In the genomic region with DNA sequence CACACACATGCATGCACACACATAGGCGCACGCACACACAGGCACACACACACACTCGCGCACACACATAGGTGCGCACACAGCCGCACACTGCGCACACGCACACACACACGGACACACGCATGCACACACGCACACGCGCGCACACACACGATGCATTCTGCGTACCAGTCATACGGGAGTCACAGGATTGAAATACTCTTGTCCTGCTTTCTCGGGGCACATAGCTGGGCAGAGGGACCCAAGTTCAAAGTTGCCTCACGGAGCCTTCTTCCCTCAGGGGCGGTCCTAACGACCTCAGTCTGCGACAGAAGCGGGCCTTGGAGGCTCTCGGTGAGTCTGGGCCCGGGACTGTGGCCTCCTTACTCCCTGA, we compare ENCODE assay signal across 11 cellular contexts. TPM values are rescaled to one million over a fixed set of nuclear protein-coding genes. Genes with fewer than 3 reads are reported as not detected.
DNase-seq lines count a peak whose midpoint lies in the region; ATAC-seq and TF ChIP-seq lines count a peak whose summit lies in the region.
"Had no signal": no experiment of that assay in that cellular context is flagged by ENCODE, and none has a peak within 500 bp of the region (broad histone marks: within the 10 kb centered on the region; RNA-seq: fewer than 3 reads in every experiment).

No MANE protein-coding gene starts in this region.

- no peaks in the 10 kb centered on the region for H3K36me3 Mint-ChIP-seq in activated CD4-positive, alpha-beta T cell treated with anti-CD3 and anti-CD28 coated beads for 36 hours (ENCODE audit: low read depth)
- no peaks in the 10 kb centered on the region for H3K36me3 Mint-ChIP-seq in stimulated activated memory B cell treated with anti-CD40 and anti-IgM and Interleukin-4, amounts not matched to agents 10 μg/mL and 1 μg/mL and 100 μg/mL, for 72 hours

- no peak overlapping the region for H3K4me2 ChIP-seq in mammary epithelial cell (ENCODE audit: insufficient read depth, low read depth, low read length)
- H3K4me2 ChIP-seq: A549 had no signal

- in situ Hi-C loops in mammary epithelial cell (cut with MboI; ENCODE audit: low sequenced_read_pairs in 2 of 2): no loop called here

- no peaks in the 10 kb centered on the region for H3K79me2 ChIP-seq in mammary epithelial cell (ENCODE audit: insufficient read depth, low read length)

- H2AFZ ChIP-seq in mammary epithelial cell (ENCODE audit: low read depth, low read length): peak overlapping the region; percentile 8

- POLR2A ChIA-PET in activated CD4-positive, alpha-beta T cell treated with anti-CD3 and anti-CD28 coated beads for 36 hours (lab: Charles Lee): no interaction called here

- ATAC-seq in activated CD4-positive, alpha-beta T cell treated with anti-CD3 and anti-CD28 coated beads for 36 hours: no peak
- ATAC-seq in stimulated activated memory B cell treated with anti-CD40 and anti-IgM and Interleukin-4, amounts not matched to agents 10 μg/mL and 1 μg/mL and 100 μg/mL, for 72 hours: no peak
- no peak for ATAC-seq in GM21423 (IDR thresholded peaks at IDR 0.05; ENCODE audit: unreplicated experiment)
- ATAC-seq in HG03159 (IDR thresholded peaks at IDR 0.05; ENCODE audit: unreplicated experiment): no peak

- intact Hi-C loops in activated CD4-positive, alpha-beta T cell treated with anti-CD3 and anti-CD28 coated beads for 36 hours (cut with DNase I, micrococcal nuclease): no loop called here
- intact Hi-C loops in mammary epithelial cell (cut with micrococcal nuclease): no loop called here

- no peak overlapping the region for H3K9ac ChIP-seq in mammary epithelial cell (ENCODE audit: insufficient read depth, low read length)

- no peaks in the 10 kb centered on the region for H3K9me3 ChIP-seq in mammary epithelial cell (replicated peaks; ENCODE audit: insufficient read depth, low read length)
- H3K9me3 ChIP-seq: A549, uterus had no signal

- H3K4me3 Mint-ChIP-seq in activated CD4-positive, alpha-beta T cell treated with anti-CD3 and anti-CD28 coated beads for 36 hours: peak overlapping the region; percentile 28
- H3K4me3 Mint-ChIP-seq in stimulated activated memory B cell treated with anti-CD40 and anti-IgM and Interleukin-4, amounts not matched to agents 10 μg/mL and 1 μg/mL and 100 μg/mL, for 72 hours: peak overlapping the region; percentile 70

- DNase-seq in activated CD4-positive, alpha-beta T cell treated with anti-CD3 and anti-CD28 coated beads for 36 hours: no peak
- DNase-seq in activated CD4-positive, alpha-beta T cell treated with anti-CD3 and anti-CD28 coated beads for 48 hours: no peak
- no peak for DNase-seq in mammary epithelial cell
- DNase-seq in kidney epithelial cell (ENCODE audit: low read depth): no peak
- DNase-seq in SW480 (ENCODE audit: low spot score): no peak
- DNase-seq: kidney glomerular epithelial cell had no signal

- no peaks in the 10 kb centered on the region for H3K9me3 Mint-ChIP-seq in activated CD4-positive, alpha-beta T cell treated with anti-CD3 and anti-CD28 coated beads for 36 hours (ENCODE audit: low read depth)
- no peaks in the 10 kb centered on the region for H3K9me3 Mint-ChIP-seq in stimulated activated memory B cell treated with anti-CD40 and anti-IgM and Interleukin-4, amounts not matched to agents 10 μg/mL and 1 μg/mL and 100 μg/mL, for 72 hours

- H4K20me1 ChIP-seq in mammary epithelial cell (ENCODE audit: insufficient read depth, low read length): no peaks in the 10 kb centered on the region

- no peak overlapping the region for H3K4me3 ChIP-seq in mammary epithelial cell (replicated peaks in 1 of 3; ENCODE audit: insufficient read depth in 1 of 3, low read depth in 2 of 3, low read length in 3 of 3)
- H3K4me3 ChIP-seq in kidney epithelial cell (ENCODE audit: low read depth, low read length): peak overlapping the region; percentile 40
- H3K4me3 ChIP-seq: A549 had no signal

- H3K4me1 Mint-ChIP-seq in activated CD4-positive, alpha-beta T cell treated with anti-CD3 and anti-CD28 coated beads for 36 hours: peaks cover 2% of the 10 kb centered on the region
- H3K4me1 Mint-ChIP-seq in stimulated activated memory B cell treated with anti-CD40 and anti-IgM and Interleukin-4, amounts not matched to agents 10 μg/mL and 1 μg/mL and 100 μg/mL, for 72 hours: peaks cover 9% of the 10 kb centered on the region

- H3K36me3 ChIP-seq in mammary epithelial cell (ENCODE audit: insufficient read depth, low read length) (no peaks in the 10 kb centered on the region), kidney epithelial cell (ENCODE audit: control insufficient read depth, insufficient read depth, low read length) (no peaks in the 10 kb centered on the region)
- H3K36me3 ChIP-seq: uterus had no signal

- BruUV-seq in mammary epithelial cell (replicated peaks; lab: Mats Ljungman, UMichigan): no TSS peak

- peaks cover 18% of the 10 kb centered on the region for H3K27me3 ChIP-seq in mammary epithelial cell (ENCODE audit: insufficient read depth, low read length)
- peaks cover 53% of the 10 kb centered on the region for H3K27me3 ChIP-seq in kidney epithelial cell (ENCODE audit: control insufficient read depth, insufficient read depth, low read length)

- no peak overlapping the region for H3K27ac ChIP-seq in mammary epithelial cell (ENCODE audit: insufficient read depth, low read depth, low read length)
- H3K27ac ChIP-seq: A549, uterus had no signal

- WGBS in mammary epithelial cell (ENCODE audit: low coverage, missing lambda C conversion rate): 80% methylated on average over 25 of the region's 25 CpGs

- dilution Hi-C loops in mammary epithelial cell (cut with HindIII; ENCODE audit: low sequenced_read_pairs): no loop called here

- CTCF ChIA-PET in activated CD4-positive, alpha-beta T cell treated with anti-CD3 and anti-CD28 coated beads for 36 hours (lab: Charles Lee): interaction anchor here (0.6 to 1.2 kb wide), 2 partner anchors 388 to 390 kb away, joined by 3 to 4 read pairs; no protein-coding TSS in a partner anchor
- CTCF ChIA-PET in mammary epithelial cell (lab: Charles Lee; ENCODE audit: low non-redundant PET): no interaction called here

- H3K27me3 Mint-ChIP-seq in activated CD4-positive, alpha-beta T cell treated with anti-CD3 and anti-CD28 coated beads for 36 hours: peaks cover 41% of the 10 kb centered on the region
- peaks cover 71% of the 10 kb centered on the region for H3K27me3 Mint-ChIP-seq in stimulated activated memory B cell treated with anti-CD40 and anti-IgM and Interleukin-4, amounts not matched to agents 10 μg/mL and 1 μg/mL and 100 μg/mL, for 72 hours

- H3K4me1 ChIP-seq in mammary epithelial cell (ENCODE audit: insufficient read depth, low read length): no peaks in the 10 kb centered on the region

- TF ChIP-seq CTCF in mammary epithelial cell (conservative IDR thresholded peaks at IDR 0.05 in 1 of 2, IDR thresholded peaks at IDR 0.05 in 1 of 2; ENCODE audit: extremely low read depth in 1 of 2, insufficient read depth in 1 of 2, low read depth in 1 of 2, low read length in 2 of 2): no peak
- no peak for TF ChIP-seq CTCF in kidney epithelial cell (IDR thresholded peaks at IDR 0.05; ENCODE audit: insufficient read depth, low read length, poor library complexity, severe bottlenecking)

- no peak overlapping the region for H3K27ac Mint-ChIP-seq in activated CD4-positive, alpha-beta T cell treated with anti-CD3 and anti-CD28 coated beads for 36 hours
- no peak overlapping the region for H3K27ac Mint-ChIP-seq in stimulated activated memory B cell treated with anti-CD40 and anti-IgM and Interleukin-4, amounts not matched to agents 10 μg/mL and 1 μg/mL and 100 μg/mL, for 72 hours

RNA-seq across cellular contexts. Expression of a gene that starts 56.0 kb away (rescaled TPM):
- total RNA-seq in activated CD4-positive, alpha-beta T cell treated with anti-CD3 and anti-CD28 coated beads for 36 hours: 10 to 100 TPM; 14.3 to 16.4 TPM
- total RNA-seq in mammary epithelial cell: 10 to 100 TPM in 1 of 2 donors, 1 to 10 TPM in 1; 4.3 to 10.1 TPM
- 8.7 TPM for polyA plus RNA-seq in mammary epithelial cell
- polyA minus RNA-seq in mammary epithelial cell: 0.47 TPM
- total RNA-seq in kidney epithelial cell: 6.6 and 8.3 TPM in 2 replicates
